ENCODE assay signal across 8 cellular contexts in the genomic region with DNA sequence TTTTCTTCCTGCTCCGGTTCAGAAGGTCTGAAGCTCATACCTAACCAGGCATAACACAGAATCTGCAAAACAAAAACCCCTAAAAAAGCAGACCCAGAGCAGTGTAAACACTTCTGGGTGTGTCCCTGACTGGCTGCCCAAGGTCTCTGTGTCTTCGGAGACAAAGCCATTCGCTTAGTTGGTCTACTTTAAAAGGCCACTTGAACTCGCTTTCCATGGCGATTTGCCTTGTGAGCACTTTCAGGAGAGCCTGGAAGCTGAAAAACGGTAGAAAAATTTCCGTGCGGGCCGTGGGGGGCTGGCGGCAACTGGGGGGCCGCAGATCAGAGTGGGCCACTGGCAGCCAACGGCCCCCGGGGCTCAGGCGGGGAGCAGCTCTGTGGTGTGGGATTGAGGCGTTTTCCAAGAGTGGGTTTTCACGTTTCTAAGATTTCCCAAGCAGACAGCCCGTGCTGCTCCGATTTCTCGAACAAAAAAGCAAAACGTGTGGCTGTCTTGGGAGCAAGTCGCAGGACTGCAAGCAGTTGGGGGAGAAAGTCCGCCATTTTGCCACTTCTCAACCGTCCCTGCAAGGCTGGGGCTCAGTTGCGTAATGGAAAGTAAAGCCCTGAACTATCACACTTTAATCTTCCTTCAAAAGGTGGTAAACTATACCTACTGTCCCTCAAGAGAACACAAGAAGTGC. TPM values are rescaled to one million over a fixed set of nuclear protein-coding genes. Genes with fewer than 3 reads are reported as not detected.
DNase-seq lines count a peak whose midpoint lies in the region; ATAC-seq, FAIRE-seq and TF ChIP-seq lines count a peak whose summit lies in the region.

No MANE protein-coding gene starts in this region.

- H3F3A ChIP-seq in DOHH2 (ENCODE audit: control insufficient read depth, insufficient read depth) (peaks cover 54% of the 10 kb centered on the region), MM.1S (ENCODE audit: insufficient read depth, low read length) (peaks cover 73% of the 10 kb centered on the region)

- peak overlapping the region; percentile 92 for H3K4me2 ChIP-seq in DOHH2 (ENCODE audit: low read length)
- peak overlapping the region; percentile 83 for H3K4me2 ChIP-seq in MM.1S (ENCODE audit: low read depth, low read length)

- H3K9me3 Mint-ChIP-seq in chondrocyte (ENCODE audit: low read depth): no peaks in the 10 kb centered on the region

- no peak for FAIRE-seq in frontal cortex (lab: Jason Lieb, UNC)

- H2AFZ ChIP-seq in MM.1S (ENCODE audit: low read length): no peak overlapping the region

- TF ChIP-seq CTCF in DOHH2 (IDR thresholded peaks at IDR 0.05; ENCODE audit: low read depth, low read length, poor library complexity, severe bottlenecking): no peak
- no peak for TF ChIP-seq CTCF in MM.1S (IDR thresholded peaks at IDR 0.05; ENCODE audit: low read length)
- no peak for TF ChIP-seq CTCF in chondrocyte (IDR thresholded peaks at IDR 0.05)

- H3K4me3 ChIP-seq in DOHH2 (ENCODE audit: low read length): peak overlapping the region; percentile 85
- H3K4me3 ChIP-seq in MM.1S (ENCODE audit: low read length): peak overlapping the region; percentile 86

- H3K27me3 Mint-ChIP-seq in chondrocyte (ENCODE audit: low read depth): no peaks in the 10 kb centered on the region

- H3K9me2 ChIP-seq in DOHH2 (replicated peaks; ENCODE audit: control insufficient read depth, low read length) (no peaks in the 10 kb centered on the region), MM.1S (replicated peaks; ENCODE audit: insufficient read depth, low read length) (no peaks in the 10 kb centered on the region)

- ATAC-seq in GM21390 (IDR thresholded peaks at IDR 0.05; ENCODE audit: unreplicated experiment): no peak

- H3K4me1 Mint-ChIP-seq in chondrocyte (ENCODE audit: low read depth): peaks cover 37% of the 10 kb centered on the region

- H3K9me3 ChIP-seq in DOHH2 (ENCODE audit: control insufficient read depth, insufficient read depth, low read length) (no peaks in the 10 kb centered on the region), MM.1S (replicated peaks; ENCODE audit: insufficient read depth, low read length) (no peaks in the 10 kb centered on the region)

- no peaks in the 10 kb centered on the region for H3K27me3 ChIP-seq in DOHH2 (ENCODE audit: control insufficient read depth, low read length)
- no peaks in the 10 kb centered on the region for H3K27me3 ChIP-seq in MM.1S (replicated peaks; ENCODE audit: insufficient read depth, low read length)

- H3K36me3 ChIP-seq in DOHH2 (ENCODE audit: control insufficient read depth, low read length) (peaks cover 48% of the 10 kb centered on the region), MM.1S (replicated peaks; ENCODE audit: insufficient read depth, low read length) (peaks cover 26% of the 10 kb centered on the region)

- no peak overlapping the region for H3K4me3 Mint-ChIP-seq in chondrocyte (ENCODE audit: unreplicated experiment)

- H4K20me1 ChIP-seq in DOHH2 (ENCODE audit: control insufficient read depth, insufficient read depth, low read depth, low read length) (peaks cover 37% of the 10 kb centered on the region), MM.1S (ENCODE audit: insufficient read depth, low read length) (peaks cover 40% of the 10 kb centered on the region)

- H3K79me2 ChIP-seq in DOHH2 (ENCODE audit: control insufficient read depth, low read length) (peaks cover 75% of the 10 kb centered on the region), MM.1S (ENCODE audit: low read length) (peaks cover 68% of the 10 kb centered on the region)

- H3K27ac ChIP-seq in DOHH2 (ENCODE audit: low read depth, low read length) (peak overlapping the region; percentile 99), MM.1S (ENCODE audit: low read length) (peak overlapping the region; percentile 94)

- no peaks in the 10 kb centered on the region for H3K36me3 Mint-ChIP-seq in chondrocyte (ENCODE audit: low read depth)

- DNase-seq in MM.1S: peak; percentile 70
- DNase-seq in UCSD-AML1 (lab: John Stamatoyannopoulos, UW; ENCODE audit: unreplicated experiment): peak; percentile 67
- peak; percentile 46 for DNase-seq in chondrocyte (ENCODE audit: low spot score)
- peak; percentile 69 to 75 for DNase-seq in lung microvascular endothelial cell (ENCODE audit: low read depth in 2 of 2)
- DNase-seq in stimulated activated naive CD4-positive, alpha-beta T cell (lab: John Stamatoyannopoulos, UW): peak; percentile 50 to 92 (median 69)
- DNase-seq in frontal cortex (ENCODE audit: low spot score in 2 of 2): no peak

- H3K9ac ChIP-seq in MM.1S (ENCODE audit: low read length): peak overlapping the region; percentile 100

- H3K4me1 ChIP-seq in DOHH2 (ENCODE audit: control insufficient read depth, low read length): peaks cover 57% of the 10 kb centered on the region
- H3K4me1 ChIP-seq in MM.1S (ENCODE audit: low read length): peaks cover 22% of the 10 kb centered on the region

- H3K27ac Mint-ChIP-seq in chondrocyte (ENCODE audit: unreplicated experiment): no peak overlapping the region

RNA-seq across cellular contexts. Expression of gene MALAT1, which starts 0.7 kb away (rescaled TPM):
- total RNA-seq in chondrocyte (11,810 to 14,376 TPM (median 12,130 TPM) in 3 replicates), lung microvascular endothelial cell (1,818 and 2,739 TPM in 2 replicates), frontal cortex (6,549 TPM)

RNA-seq across cellular contexts. Expression of gene SCYL1, which starts 26.7 kb away (rescaled TPM):
- 108 to 123 TPM (median 120 TPM) in 3 replicates for total RNA-seq in chondrocyte
- total RNA-seq in lung microvascular endothelial cell: 36.6 and 46.6 TPM in 2 replicates
- 39.1 TPM for total RNA-seq in frontal cortex

RNA-seq across cellular contexts. Expression of gene LTBP3, which starts 60.0 kb away (rescaled TPM):
- total RNA-seq in chondrocyte (264 to 272 TPM (median 271 TPM) in 3 replicates), lung microvascular endothelial cell (20.5 and 23.0 TPM in 2 replicates), frontal cortex (17.5 TPM)

Comparison
In these comparisons a context has a peak if more than half of its experiments do, and no peak if none do; other contexts are left out.
1. DNase-seq: peak in MM.1S (single experiment), UCSD-AML1 (single experiment), chondrocyte (single experiment), lung microvascular endothelial cell (2 of 2) and stimulated activated naive CD4-positive, alpha-beta T cell (6 of 6); none in frontal cortex (0 of 2).
2. RNA of gene LTBP3, which starts 60.0 kb away (total RNA-seq): 264 to 272 TPM in chondrocyte; 20.5 to 23.0 TPM in lung microvascular endothelial cell and 17.5 TPM in frontal cortex (single experiment); every median in the first group is over 10 times any median in the second.